In genomic region chr17:45145035-45145389, GRCh38 we compare ENCODE assay signal across 1 cellular context.
TF ChIP-seq lines count a peak whose summit lies in the region.

No MANE protein-coding gene starts in this region.

TF ChIP-seq in SK-N-SH, 30 proteins besides CTCF, POLR2A, EP300 and RAD21 (continued from another document):
- TF ChIP-seq REST (IDR thresholded peaks at IDR 0.05; ENCODE audit: low read depth, low read length) (no peak), USF1 (IDR thresholded peaks at IDR 0.05; ENCODE audit: borderline replicate concordance, low read depth) (no peak), ZBTB33 (IDR thresholded peaks at IDR 0.05; ENCODE audit: borderline replicate concordance, low read depth) (no peak)
